Comparison of ENCODE assay signal across 8 cellular contexts in the genomic region with DNA sequence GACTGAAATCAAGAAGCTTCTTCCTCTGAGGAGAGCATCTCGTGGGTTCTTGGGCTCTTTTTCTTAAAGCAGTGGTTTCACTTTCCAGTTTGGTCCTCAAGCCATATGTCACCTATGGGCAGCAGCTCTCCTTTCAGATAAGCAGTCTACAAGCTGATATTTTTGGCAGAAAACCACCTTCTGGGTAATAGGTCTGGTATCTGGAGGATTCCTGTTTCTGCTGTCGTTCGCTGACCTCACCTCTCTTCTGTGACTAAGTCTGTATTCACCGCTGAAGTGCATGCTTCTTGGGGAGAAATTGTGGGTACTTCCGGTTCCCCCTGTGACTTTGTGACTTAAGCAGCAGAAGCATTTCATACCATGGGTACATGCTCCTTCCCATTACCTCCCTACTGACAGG.
DNase-seq lines count a peak whose midpoint lies in the region; ATAC-seq and TF ChIP-seq lines count a peak whose summit lies in the region.

No MANE protein-coding gene starts in this region.

- H3K4me1 ChIP-seq in Peyer's patch = no peaks in the 10 kb centered on the region

- no peak for TF ChIP-seq POLR2A in Peyer's patch (IDR thresholded peaks at IDR 0.05)

- H3K27ac ChIP-seq in epithelial cell of prostate = peak overlapping the region; percentile 76
- no peak overlapping the region for H3K27ac ChIP-seq in Peyer's patch

- H3K27me3 ChIP-seq in Peyer's patch = no peaks in the 10 kb centered on the region

- H3K4me3 ChIP-seq in Peyer's patch = no peak overlapping the region

- POLR2A ChIA-PET in HEK293T (lab: Yijun Ruan, JAX) = interaction anchor here (1.2 kb wide), 1 partner anchor 10 kb away, joined by 3 read pairs; no protein-coding TSS in a partner anchor

- no peaks in the 10 kb centered on the region for H3K9me3 ChIP-seq in Peyer's patch

- ATAC-seq in GM21619 (IDR thresholded peaks at IDR 0.05; ENCODE audit: unreplicated experiment) = peak; percentile 82

- TF ChIP-seq CTCF in GM10266 (IDR thresholded peaks at IDR 0.05; ENCODE audit: control insufficient read depth, insufficient read depth, low read depth, missing control alignments) = no peak
- TF ChIP-seq CTCF in Peyer's patch (IDR thresholded peaks at IDR 0.05) = no peak

- H3K36me3 ChIP-seq in Peyer's patch = no peaks in the 10 kb centered on the region

- peak; percentile 23 for DNase-seq in GM10266 (ENCODE audit: extremely low spot score)
- DNase-seq in LHCN-M2 (ENCODE audit: low read depth) = peak; percentile 78
- DNase-seq in epithelial cell of prostate (ENCODE audit: low read depth, low spot score) = peak; percentile 88
- DNase-seq in HEK293T (ENCODE audit: extremely low spot score) = no peak
- no peak for DNase-seq in cortex of kidney (lab: John Stamatoyannopoulos, UW)
- no peak for DNase-seq in Peyer's patch
- no peak for DNase-seq in stimulated activated CD8-positive, alpha-beta memory T cell treated with anti-CD3 and anti-CD28 coated beads, Interleukin-4, amount 100 ng/mL, for 48 hours

- CTCF ChIA-PET in HEK293T (lab: Yijun Ruan, JAX) = interaction anchor here (1.2 kb wide), 1 partner anchor 20 kb away, joined by 5 read pairs; no protein-coding TSS in a partner anchor

TF ChIP-seq in HEK293T, 16 proteins besides CTCF, POLR2A, EP300 and RAD21:
- TF ChIP-seq LEF1 (IDR thresholded peaks at IDR 0.05; ENCODE audit: borderline replicate concordance) (no peak), SP1 (IDR thresholded peaks at IDR 0.05) (no peak), HDGF (IDR thresholded peaks at IDR 0.05; ENCODE audit: borderline replicate concordance) (no peak), L3MBTL2 (conservative IDR thresholded peaks at IDR 0.05) (no peak), ELF4 (IDR thresholded peaks at IDR 0.05) (no peak), FOXK2 (IDR thresholded peaks at IDR 0.05) (no peak), PKNOX1 (IDR thresholded peaks at IDR 0.05) (no peak), SUZ12 (IDR thresholded peaks at IDR 0.05) (no peak), NFRKB (IDR thresholded peaks at IDR 0.05) (no peak), ZNF384 (IDR thresholded peaks at IDR 0.05) (no peak), CTBP1 (IDR thresholded peaks at IDR 0.05; ENCODE audit: borderline replicate concordance) (no peak), BHLHE40 (IDR thresholded peaks at IDR 0.05; ENCODE audit: borderline replicate concordance) (no peak)
TF ChIP-seq in HEK293T: peak in this region for 0.

Comparison
In these comparisons a context has a peak if more than half of its experiments do, and no peak if none do; other contexts are left out.
1. DNase-seq: peak in GM10266 (single experiment), LHCN-M2 (single experiment) and epithelial cell of prostate (single experiment); none in HEK293T (single experiment), cortex of kidney (single experiment), Peyer's patch (0 of 3) and stimulated activated CD8-positive, alpha-beta memory T cell treated with anti-CD3 and anti-CD28 coated beads, Interleukin-4, amount 100 ng/mL, for 48 hours (single experiment).